Comparison of ENCODE assay signal across 10 cellular contexts in the genomic region with DNA sequence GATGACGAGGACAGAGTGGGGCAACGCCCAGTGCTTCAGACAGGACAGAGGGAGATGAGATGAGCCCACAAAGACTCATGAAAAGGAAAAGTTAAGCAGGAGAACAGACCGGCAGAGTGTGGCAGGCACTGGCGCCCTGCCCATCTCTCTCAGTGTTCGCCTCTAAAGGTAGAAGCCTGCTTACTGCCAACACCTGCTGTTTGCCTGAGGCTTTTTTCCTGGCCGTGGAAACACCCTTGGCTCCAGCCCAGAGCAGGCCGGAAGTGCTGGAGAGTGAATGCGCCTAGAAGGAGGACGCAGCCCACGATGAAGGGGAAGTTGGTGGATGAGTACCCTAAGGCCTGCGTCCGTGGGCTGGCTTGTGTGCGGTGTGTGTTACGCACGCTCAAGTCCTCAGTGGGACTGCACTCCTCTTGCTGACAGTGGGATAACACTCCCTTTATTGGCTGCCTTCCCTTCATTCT. TPM values are rescaled to one million over a fixed set of nuclear protein-coding genes. Genes with fewer than 3 reads are reported as not detected.
A peak's percentile ranks its signal among the peaks of the same experiment; 100 is the strongest.
DNase-seq lines count a peak whose midpoint lies in the region; ATAC-seq and TF ChIP-seq lines count a peak whose summit lies in the region.
"Had no signal": no experiment of that assay in that cellular context is flagged by ENCODE, and none has a peak within 500 bp of the region (broad histone marks: within the 10 kb centered on the region; RNA-seq: fewer than 3 reads in every experiment).

No MANE protein-coding gene starts in this region.

- no peaks in the 10 kb centered on the region for H3K9me3 ChIP-seq in BE2C
- H3K9me3 ChIP-seq in aorta (ENCODE audit: control insufficient read depth, low read length) = no peaks in the 10 kb centered on the region

- H3K4me3 ChIP-seq in BE2C (ENCODE audit: low read depth, low read length) (no peak overlapping the region), aorta (ENCODE audit: low read length in 2 of 2) (no peak overlapping the region)

- H3K4me1 ChIP-seq in BE2C (peaks cover 16% of the 10 kb centered on the region), aorta (ENCODE audit: control insufficient read depth in 1 of 2, insufficient read depth in 2 of 2, low read length in 2 of 2) (no peaks in the 10 kb centered on the region)

- intact Hi-C loops in aorta (cut with DNase I) = no loop called here

- H3K27ac ChIP-seq in aorta (ENCODE audit: low read depth in 1 of 2, low read length in 2 of 2) = no peak overlapping the region

- DNase-seq in BE2C (peak; percentile 64), MV-4-11 (lab: John Stamatoyannopoulos, UW) (peak; percentile 44), RPMI8226 (peak; percentile 95), iris pigment epithelial cell (ENCODE audit: low read depth) (peak; percentile 7), aorta (no peak), hepatic stellate cell (ENCODE audit: low spot score) (no peak)
- DNase-seq: stimulated activated CD4-positive, alpha-beta T cell treated with anti-CD3 and anti-CD28 coated beads, Interleukin-4, amount 100 ng/mL, for 24 hours; T-helper 9 cell had no signal

- no peak for ATAC-seq in GM19023 (IDR thresholded peaks at IDR 0.05; ENCODE audit: unreplicated experiment)
- ATAC-seq in aorta (ENCODE audit: low FRiP score) = no peak
- no peak for ATAC-seq in HG03460 (IDR thresholded peaks at IDR 0.05; ENCODE audit: unreplicated experiment)

- H3K36me3 ChIP-seq in BE2C = no peaks in the 10 kb centered on the region
- no peaks in the 10 kb centered on the region for H3K36me3 ChIP-seq in aorta (ENCODE audit: control insufficient read depth in 1 of 2, insufficient read depth in 2 of 2, low read length in 1 of 2)

- no peak for TF ChIP-seq CTCF in BE2C (IDR thresholded peaks at IDR 0.05; ENCODE audit: low read depth, low read length)

- 65 to 73% methylated on average over 15 of the region's 15 CpGs for WGBS in aorta, 2 donors

- no peaks in the 10 kb centered on the region for H3K27me3 ChIP-seq in BE2C
- H3K27me3 ChIP-seq in aorta (ENCODE audit: control insufficient read depth in 1 of 2, insufficient read depth in 2 of 2, low read length in 1 of 2) = no peaks in the 10 kb centered on the region

RNA-seq across cellular contexts. Expression of gene FOXP4, which starts 9.3 kb away (rescaled TPM):
- polyA plus RNA-seq in BE2C (2012; ENCODE audit: insufficient read depth, insufficient read length, low read depth) = 42.7 TPM
- 10 to 100 TPM; 31.6 to 36.2 TPM for total RNA-seq in aorta
- 10 to 100 TPM in 1 of 2 donors, 1 to 10 TPM in 1; 9.1 to 11.3 TPM for polyA plus RNA-seq in aorta

Comparison
In these comparisons a context has a peak if more than half of its experiments do, and no peak if none do; other contexts are left out.
1. DNase-seq: peak in BE2C (single experiment), MV-4-11 (single experiment), RPMI8226 (single experiment) and iris pigment epithelial cell (single experiment); none in aorta (0 of 2) and hepatic stellate cell (single experiment).